Comparison of ENCODE assay signal across 27 cellular contexts in genomic region chr9:85502815-85503643, GRCh38.
DNase-seq lines count a peak whose midpoint lies in the region; ATAC-seq and TF ChIP-seq lines count a peak whose summit lies in the region.
"Had no signal": no experiment of that assay in that cellular context is flagged by ENCODE, and none has a peak within 500 bp of the region (broad histone marks: within the 10 kb centered on the region; RNA-seq: fewer than 3 reads in every experiment).

No MANE protein-coding gene starts in this region.

- no peaks in the 10 kb centered on the region for H3K36me3 ChIP-seq in OCI-LY1 (ENCODE audit: insufficient read depth, low read length)
- no peaks in the 10 kb centered on the region for H3K36me3 ChIP-seq in psoas muscle (ENCODE audit: insufficient read depth in 1 of 2, low read depth in 1 of 2)
- H3K36me3 ChIP-seq: ascending aorta, Peyer's patch, stomach, transverse colon had no signal

- no peak overlapping the region for H3K4me3 Mint-ChIP-seq in chondrocyte (ENCODE audit: unreplicated experiment)
- H3K4me3 Mint-ChIP-seq: activated naive CD8-positive, alpha-beta T cell; activated T-helper 17 cell treated with anti-CD3 and anti-CD28 coated beads, Interleukin-2, amount 50 U/mL, for 72 hours; CD8-positive, alpha-beta T cell; T-helper 1 cell treated with Interleukin-12 subunit alpha and Interleukin-12 subunit beta and Interleukin-4 antibody, amounts not matched to agents 30 μg/mL and 1 μg/mL, for 36 hours had no signal

- H3K27me3 ChIP-seq in OCI-LY1 (ENCODE audit: insufficient read depth, low read length): 0 out of 2 replicates have a peak, but pooled peaks cover 5% of the 10 kb centered on the region
- no peaks in the 10 kb centered on the region for H3K27me3 ChIP-seq in psoas muscle (ENCODE audit: insufficient read depth in 3 of 3, low read length in 2 of 3)
- H3K27me3 ChIP-seq: ascending aorta, Peyer's patch, stomach, transverse colon had no signal

- H3K9me3 ChIP-seq in OCI-LY1 (ENCODE audit: low read length) (no peaks in the 10 kb centered on the region; the same call in 1 of the 2 replicates), psoas muscle (peaks cover 11% of the 10 kb centered on the region)

- intact Hi-C loops in psoas muscle (cut with DNase I): no loop called here

- TF ChIP-seq CTCF in OCI-LY1 (IDR thresholded peaks at IDR 0.05; ENCODE audit: low read length): 0 out of 2 replicates have a peak, but pooled peaks have one; percentile 11
- TF ChIP-seq CTCF in chondrocyte (IDR thresholded peaks at IDR 0.05): peak; percentile 15
- TF ChIP-seq CTCF in psoas muscle (IDR thresholded peaks at IDR 0.05): no peak

- H3K27ac ChIP-seq in OCI-LY1 (ENCODE audit: low read depth, low read length, poor library complexity, severe bottlenecking) (no peak overlapping the region), psoas muscle (no peak overlapping the region)
- H3K27ac ChIP-seq: ascending aorta, KMS-11, Peyer's patch, stomach, transverse colon had no signal

- H3F3A ChIP-seq in OCI-LY1 (ENCODE audit: insufficient read depth, low read length): no peaks in the 10 kb centered on the region

- H3K9me2 ChIP-seq in OCI-LY1 (ENCODE audit: low read depth, low read length): no peaks in the 10 kb centered on the region

- ATAC-seq in GM18909 (IDR thresholded peaks at IDR 0.05; ENCODE audit: poor library complexity, unreplicated experiment) (peak; percentile 48), psoas muscle (no peak), GM21825 (IDR thresholded peaks at IDR 0.05; ENCODE audit: unreplicated experiment) (no peak)
- ATAC-seq: activated T-helper 17 cell treated with anti-CD3 and anti-CD28 coated beads, Interleukin-2, amount 50 U/mL, for 72 hours; CD8-positive, alpha-beta T cell had no signal

- DNase-seq in chondrocyte (ENCODE audit: low spot score) (no peak), renal cortical epithelial cell (ENCODE audit: low read depth) (peak; percentile 4), NCI-H524 treated with DMSO at 0.1 percent for 48 hours (lab: John Stamatoyannopoulos, UW) (no peak), psoas muscle (no peak), HPDE6-E6E7 (ENCODE audit: extremely low spot score) (no peak)
- DNase-seq: CD8-positive, alpha-beta T cell; DMS53; effector CD4-positive, alpha-beta T cell; erythroblast; H7; hypothalamus; NCI-H1092; NCI-H1930; NCI-H446; Peyer's patch; stimulated activated CD4-positive, alpha-beta T cell treated with anti-CD3 and anti-CD28 coated beads, Interleukin-12 subunit alpha, Interleukin-12 subunit beta, amount 100 ng/mL, for 4 hours; stimulated activated CD4-positive, alpha-beta T cell treated with anti-CD3 and anti-CD28 coated beads, Interleukin-4, amount 100 ng/mL, for 4 hours; stomach; transverse colon had no signal

- H3K9ac ChIP-seq in OCI-LY1 (ENCODE audit: low read length): no peak overlapping the region
- H3K9ac ChIP-seq: KMS-11 had no signal

- H3K4me3 ChIP-seq in OCI-LY1 (ENCODE audit: low read depth, low read length, poor library complexity, severe bottlenecking) (no peak overlapping the region), psoas muscle (no peak overlapping the region)
- H3K4me3 ChIP-seq: ascending aorta, Peyer's patch, stomach, transverse colon had no signal

- no peaks in the 10 kb centered on the region for H3K36me3 Mint-ChIP-seq in chondrocyte (ENCODE audit: low read depth)
- H3K36me3 Mint-ChIP-seq: activated naive CD8-positive, alpha-beta T cell; CD8-positive, alpha-beta T cell had no signal

- 82 to 87% (median 83%) methylated on average over 4 of the region's 4 CpGs for WGBS in psoas muscle, 3 donors

- H3K27me3 Mint-ChIP-seq in chondrocyte (ENCODE audit: low read depth): peaks cover 4% of the 10 kb centered on the region

- H2AFZ ChIP-seq in OCI-LY1 (ENCODE audit: low read length): no peak overlapping the region

- H3K4me2 ChIP-seq in OCI-LY1 (ENCODE audit: low read length): no peak overlapping the region
- H3K4me2 ChIP-seq: KMS-11 had no signal

- no peak overlapping the region for H3K27ac Mint-ChIP-seq in chondrocyte (ENCODE audit: unreplicated experiment)
- H3K27ac Mint-ChIP-seq: activated naive CD8-positive, alpha-beta T cell; activated T-helper 17 cell treated with anti-CD3 and anti-CD28 coated beads, Interleukin-2, amount 50 U/mL, for 72 hours; CD8-positive, alpha-beta T cell; T-helper 1 cell treated with Interleukin-12 subunit alpha and Interleukin-12 subunit beta and Interleukin-4 antibody, amounts not matched to agents 30 μg/mL and 1 μg/mL, for 36 hours had no signal

- H3K79me2 ChIP-seq in OCI-LY1 (ENCODE audit: insufficient read depth, low read length): no peaks in the 10 kb centered on the region

- H3K9me3 Mint-ChIP-seq in chondrocyte (ENCODE audit: low read depth): peaks cover 24% of the 10 kb centered on the region
- H3K9me3 Mint-ChIP-seq: activated T-helper 17 cell treated with anti-CD3 and anti-CD28 coated beads, Interleukin-2, amount 50 U/mL, for 72 hours; T-helper 1 cell treated with Interleukin-12 subunit alpha and Interleukin-12 subunit beta and Interleukin-4 antibody, amounts not matched to agents 30 μg/mL and 1 μg/mL, for 36 hours had no signal

- H3K4me1 ChIP-seq in OCI-LY1 (ENCODE audit: insufficient read depth, low read length, severe bottlenecking) (no peaks in the 10 kb centered on the region), psoas muscle (no peaks in the 10 kb centered on the region)
- H3K4me1 ChIP-seq: ascending aorta, Peyer's patch, stomach, transverse colon had no signal

- no peaks in the 10 kb centered on the region for H3K4me1 Mint-ChIP-seq in chondrocyte (ENCODE audit: low read depth)
- H3K4me1 Mint-ChIP-seq: activated T-helper 17 cell treated with anti-CD3 and anti-CD28 coated beads, Interleukin-2, amount 50 U/mL, for 72 hours had no signal

- no peaks in the 10 kb centered on the region for H4K20me1 ChIP-seq in OCI-LY1 (ENCODE audit: insufficient read depth, low read length)
